In genomic region chr21:41880153-41880552, GRCh38 we compare ENCODE assay signal across 8 cellular contexts. TPM values are rescaled to one million over a fixed set of nuclear protein-coding genes. Genes with fewer than 3 reads are reported as not detected.
A peak's percentile ranks its signal among the peaks of the same experiment; 100 is the strongest.
DNase-seq lines count a peak whose midpoint lies in the region; ATAC-seq and TF ChIP-seq lines count a peak whose summit lies in the region.

No MANE protein-coding gene starts in this region.

- TF ChIP-seq CTCF in CD8-positive, alpha-beta T cell (IDR thresholded peaks at IDR 0.05): no peak
- no peak for TF ChIP-seq CTCF in LNCaP clone FGC (IDR thresholded peaks at IDR 0.05; ENCODE audit: control insufficient read depth, extremely low read depth, insufficient read depth)
- no peak for TF ChIP-seq CTCF in neural crest cell (conservative IDR thresholded peaks at IDR 0.05)

- H3K27me3 Mint-ChIP-seq in CD8-positive, alpha-beta T cell (ENCODE audit: low read depth): no peaks in the 10 kb centered on the region
- H3K27me3 Mint-ChIP-seq in central memory CD8-positive, alpha-beta T cell: no peaks in the 10 kb centered on the region
- H3K27me3 Mint-ChIP-seq in neural crest cell (ENCODE audit: low read depth): no peaks in the 10 kb centered on the region

- peak overlapping the region; percentile 93 for H3K27ac Mint-ChIP-seq in CD8-positive, alpha-beta T cell
- peak overlapping the region; percentile 92 for H3K27ac Mint-ChIP-seq in central memory CD8-positive, alpha-beta T cell (ENCODE audit: low read depth)
- H3K27ac Mint-ChIP-seq in neural crest cell (ENCODE audit: unreplicated experiment): no peak overlapping the region

- no peak overlapping the region for H3K27ac ChIP-seq in CD8-positive, alpha-beta T cell (ENCODE audit: low read depth, low read length)

- peaks cover 14% of the 10 kb centered on the region for H3K4me1 ChIP-seq in CD8-positive, alpha-beta T cell (ENCODE audit: insufficient read depth, low read length)

- peaks cover 3% of the 10 kb centered on the region for H3K36me3 Mint-ChIP-seq in CD8-positive, alpha-beta T cell
- peaks cover 3% of the 10 kb centered on the region for H3K36me3 Mint-ChIP-seq in central memory CD8-positive, alpha-beta T cell (ENCODE audit: insufficient read depth)
- no peaks in the 10 kb centered on the region for H3K36me3 Mint-ChIP-seq in neural crest cell (ENCODE audit: low read depth)

- H3K27me3 ChIP-seq in CD8-positive, alpha-beta T cell (ENCODE audit: insufficient read depth, low read length): no peaks in the 10 kb centered on the region

- intact Hi-C loops in CD8-positive, alpha-beta T cell (cut with DNase I, micrococcal nuclease): no loop called here

- ATAC-seq in CD8-positive, alpha-beta T cell: no peak
- no peak for ATAC-seq in central memory CD8-positive, alpha-beta T cell (replicated peaks; ENCODE audit: extremely low read depth, poor library complexity, severe bottlenecking)
- ATAC-seq in GM21528 (IDR thresholded peaks at IDR 0.05; ENCODE audit: low FRiP score, unreplicated experiment): no peak

- no peak overlapping the region for H3K4me3 ChIP-seq in CD8-positive, alpha-beta T cell (ENCODE audit: low read depth, low read length)
- H3K4me3 ChIP-seq in LNCaP clone FGC (ENCODE audit: low read depth, low read length): peak overlapping the region; percentile 64

- DNase-seq in CD8-positive, alpha-beta T cell: no peak
- DNase-seq in LNCaP clone FGC (ENCODE audit: low read depth): no peak
- DNase-seq in central memory CD8-positive, alpha-beta T cell (ENCODE audit: low spot score in 2 of 2): no peak
- DNase-seq in neural crest cell (ENCODE audit: low read depth, low spot score): no peak
- DNase-seq in NCI-H526 (lab: John Stamatoyannopoulos, UW): no peak
- no peak for DNase-seq in NCI-H187 (lab: John Stamatoyannopoulos, UW)
- no peak for DNase-seq in NCI-H345 (lab: John Stamatoyannopoulos, UW)

- peak overlapping the region; percentile 86 for H3K4me3 Mint-ChIP-seq in CD8-positive, alpha-beta T cell
- H3K4me3 Mint-ChIP-seq in central memory CD8-positive, alpha-beta T cell: peak overlapping the region; percentile 86
- H3K4me3 Mint-ChIP-seq in neural crest cell: peak overlapping the region; percentile 89

- no peaks in the 10 kb centered on the region for H3K9me3 Mint-ChIP-seq in CD8-positive, alpha-beta T cell
- no peaks in the 10 kb centered on the region for H3K9me3 Mint-ChIP-seq in central memory CD8-positive, alpha-beta T cell
- H3K9me3 Mint-ChIP-seq in neural crest cell: no peaks in the 10 kb centered on the region

- peaks cover 27% of the 10 kb centered on the region for H3K4me1 Mint-ChIP-seq in CD8-positive, alpha-beta T cell (ENCODE audit: low read depth)
- peaks cover 21% of the 10 kb centered on the region for H3K4me1 Mint-ChIP-seq in central memory CD8-positive, alpha-beta T cell
- peaks cover 22% of the 10 kb centered on the region for H3K4me1 Mint-ChIP-seq in neural crest cell

- no peaks in the 10 kb centered on the region for H3K36me3 ChIP-seq in CD8-positive, alpha-beta T cell (ENCODE audit: insufficient read depth, low read length)

- CTCF ChIA-PET in CD8-positive, alpha-beta T cell (lab: Charles Lee): interaction anchor here (0.9 to 1.8 kb wide), 3 partner anchors 129 to 237 kb away, joined by 3 to 6 read pairs (median 3); no protein-coding TSS in a partner anchor

- POLR2A ChIA-PET in CD8-positive, alpha-beta T cell (lab: Charles Lee): interaction anchor here (0.8 to 3.5 kb wide), 7 partner anchors 16 to 1094 kb away, joined by 3 to 19 read pairs (median 4); partner anchors contain the start of genes PKNOX1 and ZBTB21

- H3K9me3 ChIP-seq in CD8-positive, alpha-beta T cell (ENCODE audit: low read length): no peaks in the 10 kb centered on the region

RNA-seq across cellular contexts. Expression of gene PRDM15, which starts 1.0 kb away (rescaled TPM):
- total RNA-seq in CD8-positive, alpha-beta T cell: 1 to 10 TPM; 8.5 to 9.2 TPM
- total RNA-seq in neural crest cell: 11.6 and 12.0 TPM in 2 replicates
